ENCODE assay signal across 8 cellular contexts in the genomic region with DNA sequence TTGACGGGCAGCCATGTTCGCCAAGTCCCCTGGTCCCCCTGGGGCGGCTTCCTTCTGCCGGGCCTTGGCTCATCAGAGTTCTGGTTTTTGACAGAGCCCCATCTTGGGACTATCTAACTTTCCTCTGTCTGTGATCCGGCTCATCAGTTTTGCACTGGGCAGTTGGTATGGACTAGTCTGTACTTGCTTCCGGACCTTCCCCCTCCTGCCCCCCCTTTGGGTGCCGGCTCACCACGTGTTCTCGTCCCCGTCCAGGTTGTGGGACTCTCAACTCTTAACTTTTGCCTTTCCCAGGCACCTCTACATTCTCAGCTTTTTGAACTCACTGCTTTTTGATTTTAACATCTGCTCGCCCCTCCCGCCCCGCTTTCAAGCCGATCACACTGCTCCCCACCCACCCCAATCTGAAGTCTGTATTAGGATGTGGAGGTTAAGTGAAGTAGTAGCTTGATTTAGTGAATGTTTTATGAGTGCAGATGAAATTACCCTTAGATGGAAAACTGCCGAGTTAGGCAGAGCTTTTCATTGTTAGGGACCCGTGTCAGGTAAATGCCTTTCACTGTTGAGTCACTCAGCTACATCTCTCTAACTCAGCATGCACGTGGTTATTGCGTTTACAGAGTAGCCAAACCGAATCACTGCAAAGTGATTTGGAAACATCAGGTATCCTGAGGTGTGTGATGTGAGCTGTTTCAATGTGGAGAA. TPM values are rescaled to one million over a fixed set of nuclear protein-coding genes. Genes with fewer than 3 reads are reported as not detected.
DNase-seq lines count a peak whose midpoint lies in the region; ATAC-seq lines count a peak whose summit lies in the region.

No MANE protein-coding gene starts in this region.

- ATAC-seq in GM21737 (IDR thresholded peaks at IDR 0.05; ENCODE audit: unreplicated experiment) (peak; percentile 19), GM18520 (IDR thresholded peaks at IDR 0.05; ENCODE audit: unreplicated experiment) (no peak)

- in situ Hi-C loops in Caki2 (cut with HindIII; ENCODE audit: low pct_unique_long_range_greater_than_20kb, low sequenced_read_pairs): no loop called here

- peak; percentile 30 for DNase-seq in Caki2 (ENCODE audit: low read depth)
- DNase-seq in Kasumi-1 (lab: John Stamatoyannopoulos, UW): peak; percentile 30 to 32
- peak; percentile 24 for DNase-seq in activated CD4-positive, alpha-beta T cell treated with anti-CD3 and anti-CD28 coated beads, Interleukin-2, amount 50 U/mL, for 1 hour
- peak; percentile 12 for DNase-seq in effector CD4-positive, alpha-beta T cell
- DNase-seq in lung microvascular endothelial cell (ENCODE audit: low read depth in 2 of 2): peak; percentile 54 to 65
- peak; percentile 13 to 30 for DNase-seq in stimulated activated CD8-positive, alpha-beta memory T cell treated with anti-CD3 and anti-CD28 coated beads, Interleukin-2, amount 100 ng/mL, for 48 hours (ENCODE audit: low read depth in 2 of 2)

RNA-seq across cellular contexts. Expression of gene WDR43, which starts 0.9 kb away (rescaled TPM):
- 53.8 and 69.9 TPM in 2 replicates for total RNA-seq in Caki2 (2014; rRNA removed; shearing (Covaris generic); ENCODE audit: low replicate concordance)
- 35.3 and 51.6 TPM in 2 replicates for total RNA-seq in lung microvascular endothelial cell

RNA-seq across cellular contexts. Expression of gene TRMT61B, which starts 25.2 kb away (rescaled TPM):
- 19.7 and 23.1 TPM in 2 replicates for total RNA-seq in Caki2 (2014; rRNA removed; shearing (Covaris generic); ENCODE audit: low replicate concordance)
- total RNA-seq in lung microvascular endothelial cell: 6.8 and 13.1 TPM in 2 replicates
